9 cellular contexts compared by ENCODE assay signal in the genomic region with DNA sequence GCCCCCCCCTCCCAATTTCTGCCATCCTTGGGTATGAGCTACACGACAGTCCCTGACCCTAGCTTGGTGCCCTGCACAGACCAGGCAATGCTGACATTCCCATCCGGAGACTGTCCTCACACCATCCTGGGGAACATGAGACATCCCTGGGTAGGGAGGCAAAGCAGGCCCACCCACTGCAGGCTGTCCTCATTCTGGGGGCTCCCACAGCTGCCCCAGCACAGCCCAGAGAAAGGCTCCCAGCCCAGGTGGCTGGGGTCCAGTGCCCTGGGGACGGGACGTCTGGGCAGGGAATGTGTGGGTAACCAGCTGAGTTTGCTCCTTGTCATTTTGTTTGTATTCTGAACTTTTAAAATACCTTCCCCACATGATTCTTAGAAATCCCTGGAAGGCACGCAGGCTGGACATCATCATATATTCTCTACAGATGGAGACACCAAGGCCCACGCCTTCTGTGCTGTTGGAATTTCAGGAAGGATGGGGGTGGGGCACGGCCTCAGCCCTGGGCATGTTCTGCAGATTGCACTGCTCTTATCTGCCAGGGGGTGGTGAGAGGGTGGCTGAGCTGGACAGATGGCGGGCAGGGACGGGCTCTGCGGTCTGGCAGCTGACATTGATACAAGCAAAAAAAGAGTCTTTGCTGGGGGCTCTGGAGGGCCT. TPM values are rescaled to one million over a fixed set of nuclear protein-coding genes. Genes with fewer than 3 reads are reported as not detected.
DNase-seq lines count a peak whose midpoint lies in the region; ATAC-seq and TF ChIP-seq lines count a peak whose summit lies in the region.
"Had no signal": no experiment of that assay in that cellular context is flagged by ENCODE, and none has a peak within 500 bp of the region (broad histone marks: within the 10 kb centered on the region; RNA-seq: fewer than 3 reads in every experiment).

No MANE protein-coding gene starts in this region.

- CTCF ChIA-PET in Calu3 (lab: Charles Lee) (interaction anchor here (0.9 kb wide), 2 partner anchors 60 to 73 kb away, joined by 3 to 4 read pairs; no protein-coding TSS in a partner anchor), T-cell (lab: Charles Lee) (no interaction called here)

- peaks cover 11% of the 10 kb centered on the region for H3K36me3 Mint-ChIP-seq in Calu3 (ENCODE audit: insufficient read depth, unreplicated experiment)
- H3K36me3 Mint-ChIP-seq in T-cell, result peaks cover 8% of the 10 kb centered on the region

- H3K4me3 Mint-ChIP-seq in Calu3 (ENCODE audit: low read depth, unreplicated experiment) (no peak overlapping the region), T-cell (no peak overlapping the region)

- no peaks in the 10 kb centered on the region for H3K27me3 Mint-ChIP-seq in Calu3 (ENCODE audit: unreplicated experiment)
- H3K27me3 Mint-ChIP-seq in T-cell, result no peaks in the 10 kb centered on the region

- no peaks in the 10 kb centered on the region for H3K4me1 Mint-ChIP-seq in Calu3 (ENCODE audit: low read depth, unreplicated experiment)
- peaks cover 0 to 2% (median 2%) of the 10 kb centered on the region in 3 donors for H3K4me1 Mint-ChIP-seq in T-cell

- ATAC-seq in T-cell (replicated peaks in 1 of 4), result no peak

- H3K9me3 Mint-ChIP-seq in Calu3 (ENCODE audit: low read depth, unreplicated experiment) (no peaks in the 10 kb centered on the region), T-cell (no peaks in the 10 kb centered on the region)

- peak; percentile 50 for DNase-seq in Calu3
- DNase-seq in NCI-H226, result peak; percentile 60
- peak; percentile 81 for DNase-seq in cerebellum (ENCODE audit: low spot score)
- peak; percentile 56 for DNase-seq in mucosa of gallbladder (ENCODE audit: low spot score)
- no peak for DNase-seq in SIG-M5 treated with dmso at 0.1 percent for 504 hours (lab: John Stamatoyannopoulos, UW; ENCODE audit: unreplicated experiment)
- DNase-seq in T-cell, result no peak
- no peak for DNase-seq in activated CD4-positive, alpha-beta T cell treated with anti-CD3 and anti-CD28 coated beads for 48 hours
- DNase-seq in cortex of kidney (lab: John Stamatoyannopoulos, UW), result no peak
- DNase-seq: activated T-cell treated with anti-CD3 and anti-CD28 coated beads for 4 hours had no signal

- H3K27ac Mint-ChIP-seq in Calu3 (ENCODE audit: unreplicated experiment), result no peak overlapping the region
- no peak overlapping the region for H3K27ac Mint-ChIP-seq in T-cell

- intact Hi-C loops in Calu3 (cut with micrococcal nuclease; ENCODE audit: unreplicated experiment), result no loop called here

- peak; percentile 32 for TF ChIP-seq CTCF in Calu3 (IDR thresholded peaks at IDR 0.05; ENCODE audit: unreplicated experiment)

- POLR2A ChIA-PET in T-cell (lab: Charles Lee), result no interaction called here

- no TSS peak for BruUV-seq in Calu3 (replicated peaks; lab: Mats Ljungman, UMichigan)

RNA-seq across cellular contexts. Expression of a gene that starts 28.5 kb away (rescaled TPM):
- total RNA-seq in Calu3 (2022) (3.0 and 3.3 TPM in 2 replicates), cerebellum (12.7 TPM), mucosa of gallbladder (7.0 TPM), T-cell (1 to 10 TPM; 3.5 to 7.8 (median 5.4) TPM)

RNA-seq across cellular contexts. Expression of a gene that starts 48.1 kb away (rescaled TPM):
- total RNA-seq in Calu3 (2022), result 0.87 and 1.0 TPM in 2 replicates
- 1.8 TPM for total RNA-seq in cerebellum
- total RNA-seq in mucosa of gallbladder, result 31.0 TPM
- total RNA-seq in T-cell, result 100 to 1,000 TPM in 4 of 5 donors, 10 to 100 TPM in 1; 91.3 to 127 (median 122) TPM

Comparison
In these comparisons a context has a peak if more than half of its experiments do, and no peak if none do; other contexts are left out.
1. DNase-seq: peak in Calu3 (single experiment), NCI-H226 (single experiment), cerebellum (single experiment) and mucosa of gallbladder (single experiment); none in SIG-M5 treated with dmso at 0.1 percent for 504 hours (single experiment), T-cell (0 of 34), activated CD4-positive, alpha-beta T cell treated with anti-CD3 and anti-CD28 coated beads for 48 hours (single experiment) and cortex of kidney (single experiment).
2. RNA of a gene that starts 48.1 kb away (total RNA-seq): 91.3 to 127 TPM in T-cell and 31.0 TPM in mucosa of gallbladder (single experiment); 1.8 TPM in cerebellum (single experiment) and 0.87 to 1.0 TPM in Calu3; every median in the first group is over 10 times any median in the second.